Comparison of ENCODE assay signal across 1 cellular context in genomic region chr21:42592156-42592820, GRCh38.
TF ChIP-seq lines count a peak whose summit lies in the region.

No MANE protein-coding gene starts in this region.

TF ChIP-seq in HepG2, 621 proteins besides CTCF, POLR2A, EP300 and RAD21 (continued from another document):
- TF ChIP-seq PRDM10 (CRISPR knock-in tag; IDR thresholded peaks at IDR 0.05; ENCODE audit: low read depth), result no peak
- no peak for TF ChIP-seq NR2C2 (CRISPR knock-in tag; IDR thresholded peaks at IDR 0.05; ENCODE audit: borderline replicate concordance)
- no peak for TF ChIP-seq XRCC5 (optimal IDR thresholded peaks at IDR 0.05; ENCODE audit: low read length)
- TF ChIP-seq ATRX (CRISPR knock-in tag; IDR thresholded peaks at IDR 0.05; ENCODE audit: borderline replicate concordance), result no peak
- TF ChIP-seq ZNF274 (CRISPR knock-in tag; IDR thresholded peaks at IDR 0.05), result no peak
- TF ChIP-seq ZSCAN21 (CRISPR knock-in tag; IDR thresholded peaks at IDR 0.05; ENCODE audit: borderline replicate concordance), result no peak
- no peak for TF ChIP-seq PRDM4 (CRISPR knock-in tag; IDR thresholded peaks at IDR 0.05; ENCODE audit: borderline replicate concordance)
- TF ChIP-seq ZNF558 (CRISPR knock-in tag; IDR thresholded peaks at IDR 0.05; ENCODE audit: borderline replicate concordance), result no peak
- TF ChIP-seq RORA (CRISPR knock-in tag; IDR thresholded peaks at IDR 0.05), result no peak
- TF ChIP-seq JUN (CRISPR knock-in tag; IDR thresholded peaks at IDR 0.05), result no peak
